16 cellular contexts compared by ENCODE assay signal in genomic region chr5:114467141-114467540, GRCh38.
"Had no signal": no experiment of that assay in that cellular context is flagged by ENCODE, and none has a peak within 500 bp of the region (broad histone marks: within the 10 kb centered on the region; RNA-seq: fewer than 3 reads in every experiment).

No MANE protein-coding gene starts in this region.

- ATAC-seq: esophagus mucosa, gastroesophageal sphincter, natural killer cell had no signal

- H3K4me3 Mint-ChIP-seq: immature natural killer cell, natural killer cell, neural progenitor cell had no signal

- DNase-seq: effector memory CD4-positive, alpha-beta T cell; glutamatergic neuron; immature natural killer cell; natural killer cell; nucleus accumbens; ovary; sigmoid colon; stimulated activated CD4-positive, alpha-beta T cell treated with anti-CD3 and anti-CD28 coated beads, Interleukin-12 subunit alpha, Interleukin-12 subunit beta, amount 100 ng/mL, for 4 hours; stimulated activated naive CD4-positive, alpha-beta T cell had no signal

- H3K27me3 ChIP-seq: gastroesophageal sphincter, neural progenitor cell, ovary, right atrium auricular region, sigmoid colon had no signal

- H3K9me3 ChIP-seq: gastroesophageal sphincter, ovary, right atrium auricular region, sigmoid colon had no signal

- H2AFZ ChIP-seq: neural progenitor cell had no signal

- H3K4me3 ChIP-seq: gastroesophageal sphincter, neural progenitor cell, ovary, right atrium auricular region, sigmoid colon, skin epidermis had no signal

- H3K27ac Mint-ChIP-seq: immature natural killer cell, natural killer cell, neural progenitor cell had no signal

- H3K4me1 Mint-ChIP-seq: immature natural killer cell, natural killer cell, neural progenitor cell had no signal

- H3K9ac ChIP-seq: neural progenitor cell had no signal

- H3K4me1 ChIP-seq: gastroesophageal sphincter, neural progenitor cell, right atrium auricular region had no signal

- FAIRE-seq: endometrium, keratinocyte had no signal

- H3K9me3 Mint-ChIP-seq: neural progenitor cell had no signal

- H3K36me3 Mint-ChIP-seq: immature natural killer cell, natural killer cell, neural progenitor cell had no signal

- H3K27ac ChIP-seq: gastroesophageal sphincter, neural progenitor cell, ovary, right atrium auricular region, sigmoid colon, skin epidermis had no signal

- H3K36me3 ChIP-seq: gastroesophageal sphincter, neural progenitor cell, ovary, right atrium auricular region, sigmoid colon had no signal

- H3K4me2 ChIP-seq: neural progenitor cell had no signal
